In the genomic region with DNA sequence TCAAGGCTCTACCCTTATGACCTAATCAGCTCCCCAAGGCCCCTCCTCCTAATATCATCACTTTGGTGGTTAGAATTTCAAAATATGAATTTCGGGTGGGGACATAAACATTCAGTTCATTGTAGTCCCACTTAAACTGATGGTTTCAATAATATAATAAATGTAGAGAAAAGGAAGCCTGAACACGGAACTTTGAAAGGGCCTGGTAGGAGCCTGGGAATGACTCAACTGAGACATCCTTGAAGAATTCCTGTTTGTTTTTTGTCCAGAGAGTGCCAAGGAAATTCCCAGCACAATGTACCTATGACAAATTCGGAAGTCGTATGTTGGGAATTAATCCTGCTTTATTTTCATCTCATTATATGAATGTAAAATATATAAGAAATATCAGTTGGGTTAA, we compare ENCODE assay signal across 23 cellular contexts.
A peak's percentile ranks its signal among the peaks of the same experiment; 100 is the strongest.
DNase-seq lines count a peak whose midpoint lies in the region; ATAC-seq and TF ChIP-seq lines count a peak whose summit lies in the region.
"Had no signal": no experiment of that assay in that cellular context is flagged by ENCODE, and none has a peak within 500 bp of the region (broad histone marks: within the 10 kb centered on the region; RNA-seq: fewer than 3 reads in every experiment).

No MANE protein-coding gene starts in this region.

- H3K4me3 ChIP-seq in brain microvascular endothelial cell (ENCODE audit: low read depth, low read length) (no peak overlapping the region), thyroid gland (replicated peaks in 1 of 3) (no peak overlapping the region)
- H3K4me3 ChIP-seq: lower lobe of right lung, right lobe of liver had no signal

- no peaks in the 10 kb centered on the region for H3K9me3 ChIP-seq in thyroid gland
- H3K9me3 ChIP-seq: BE2C, lower lobe of right lung, right lobe of liver had no signal

- intact Hi-C loops in thyroid gland (cut with DNase I), result no loop called here

- DNase-seq in EH (ENCODE audit: low read depth), result peak; percentile 63
- DNase-seq in M059J (ENCODE audit: low read depth), result peak; percentile 8
- DNase-seq in brain microvascular endothelial cell, result peak; percentile 12
- DNase-seq in iris pigment epithelial cell (ENCODE audit: low read depth), result peak; percentile 10
- no peak for DNase-seq in HuH-7.5 (ENCODE audit: low spot score)
- no peak for DNase-seq in thyroid gland
- DNase-seq: activated CD4-positive, CD25-positive, alpha-beta regulatory T cell; activated CD8-positive, alpha-beta memory T cell treated with anti-CD3 and anti-CD28 coated beads, Interleukin-2, amount 10 ng/mL, durations not matched to agents 7 days and 5 days; BE2C; CD8-positive, alpha-beta memory T cell; DMS153; GDM1; kidney; lower lobe of right lung; NCI-H1105 treated with DMSO at 0.1 percent for 48 hours; NCI-H2029 treated with DMSO at 0.1 percent for 48 hours; NCI-H2227 treated with DMSO at 0.1 percent for 48 hours; posterior cingulate gyrus; right lobe of liver; stimulated activated CD4-positive, alpha-beta T cell treated with anti-CD3 and anti-CD28 coated beads, Interleukin-2, amount 100 ng/mL, for 48 hours; trophoblast cell had no signal

- H3K27ac ChIP-seq in brain microvascular endothelial cell (no peak overlapping the region), thyroid gland (no peak overlapping the region)
- H3K27ac ChIP-seq: lower lobe of right lung, right lobe of liver had no signal

- TF ChIP-seq POLR2A in thyroid gland (IDR thresholded peaks at IDR 0.05), result no peak

- TF ChIP-seq CTCF in brain microvascular endothelial cell (IDR thresholded peaks at IDR 0.05; ENCODE audit: low read depth, low read length, missing control alignments) (no peak), thyroid gland (IDR thresholded peaks at IDR 0.05) (no peak)

- WGBS in thyroid gland, 2 donors, result 85 to 90% methylated on average over 4 of the region's 4 CpGs

- H3K27me3 ChIP-seq in brain microvascular endothelial cell (replicated peaks) (no peaks in the 10 kb centered on the region), thyroid gland (no peaks in the 10 kb centered on the region)
- H3K27me3 ChIP-seq: BE2C, right lobe of liver had no signal

- H3K4me1 ChIP-seq in thyroid gland, result no peaks in the 10 kb centered on the region
- H3K4me1 ChIP-seq: BE2C, lower lobe of right lung, right lobe of liver had no signal

- H3K36me3 ChIP-seq in brain microvascular endothelial cell (replicated peaks) (no peaks in the 10 kb centered on the region), thyroid gland (no peaks in the 10 kb centered on the region)
- H3K36me3 ChIP-seq: BE2C, lower lobe of right lung, right lobe of liver had no signal

- ATAC-seq in GM18502 (IDR thresholded peaks at IDR 0.05; ENCODE audit: poor library complexity, unreplicated experiment) (no peak), GM18868 (IDR thresholded peaks at IDR 0.05; ENCODE audit: unreplicated experiment) (no peak)
- ATAC-seq: activated CD8-positive, alpha-beta memory T cell treated with anti-CD3 and anti-CD28 coated beads, Interleukin-2, amount 10 ng/mL, durations not matched to agents 7 days and 5 days; lower lobe of right lung had no signal

- in situ Hi-C loops in brain microvascular endothelial cell (cut with HindIII; ENCODE audit: low pct_ligation_motif_present, low sequenced_read_pairs), result no loop called here

Comparison
In these comparisons a context has a peak if more than half of its experiments do, and no peak if none do; other contexts are left out.
1. DNase-seq: peak in EH (single experiment), M059J (single experiment), brain microvascular endothelial cell (single experiment) and iris pigment epithelial cell (single experiment); none in HuH-7.5 (single experiment) and thyroid gland (0 of 2).